Comparison of ENCODE assay signal across 28 cellular contexts in genomic region chr11:31441296-31441695, GRCh38.
"Had no signal": no experiment of that assay in that cellular context is flagged by ENCODE, and none has a peak within 500 bp of the region (broad histone marks: within the 10 kb centered on the region; RNA-seq: fewer than 3 reads in every experiment).

No MANE protein-coding gene starts in this region.

- H3K36me3 ChIP-seq: colonic mucosa, gastroesophageal sphincter, heart left ventricle, left lung, sigmoid colon, stomach, tibial artery had no signal

- H3K4me3 ChIP-seq: colonic mucosa, gastroesophageal sphincter, heart left ventricle, hepatocyte, left lung, mucosa of descending colon, psoas muscle, sigmoid colon, stomach, tibial artery had no signal

- H3K27ac ChIP-seq: colonic mucosa, epithelial cell of prostate, foreskin keratinocyte, gastroesophageal sphincter, heart left ventricle, hepatocyte, left lung, psoas muscle, sigmoid colon, stomach, tibial artery had no signal

- H3K4me1 ChIP-seq: colonic mucosa, foreskin keratinocyte, gastroesophageal sphincter, heart left ventricle, left lung, psoas muscle, sigmoid colon, stomach, tibial artery had no signal

- H3K4me3 Mint-ChIP-seq: dendritic cell treated with granulocyte-macrophage colony-stimulating factor and Interleukin-4, amounts not matched to agents 40 ng/mL and 50 ng/mL, for 4 days; endodermal cell; mesothelial cell of epicardium; naive B cell; natural killer cell treated with Interleukin-12 subunit alpha and Interleukin-12 subunit beta and Interleukin-15 and Interleukin-18, amount 100 ng/mL, for 72 hours; neural crest cell; stimulated activated effector memory CD8-positive, alpha-beta T cell treated with anti-CD3 and anti-CD28 coated beads, Interleukin-12 subunit alpha, Interleukin-12 subunit beta, amount 100 ng/mL, for 72 hours; type B pancreatic cell had no signal

- H3K27me3 ChIP-seq: colonic mucosa, foreskin keratinocyte, gastroesophageal sphincter, heart left ventricle, hepatocyte, left lung, sigmoid colon, stomach, tibial artery had no signal

- H3K9me3 ChIP-seq: colonic mucosa, gastroesophageal sphincter, left lung, mucosa of descending colon, psoas muscle, sigmoid colon, stomach, tibial artery had no signal

- H3K4me2 ChIP-seq: hepatocyte had no signal

- H3K9me3 Mint-ChIP-seq: dendritic cell treated with granulocyte-macrophage colony-stimulating factor and Interleukin-4, amounts not matched to agents 40 ng/mL and 50 ng/mL, for 4 days; endodermal cell; naive B cell; neural crest cell; stimulated activated effector memory CD8-positive, alpha-beta T cell treated with anti-CD3 and anti-CD28 coated beads, Interleukin-12 subunit alpha, Interleukin-12 subunit beta, amount 100 ng/mL, for 72 hours; type B pancreatic cell had no signal

- H3K27ac Mint-ChIP-seq: dendritic cell treated with granulocyte-macrophage colony-stimulating factor and Interleukin-4, amounts not matched to agents 40 ng/mL and 50 ng/mL, for 4 days; endodermal cell; mesothelial cell of epicardium; naive B cell; natural killer cell treated with Interleukin-12 subunit alpha and Interleukin-12 subunit beta and Interleukin-15 and Interleukin-18, amount 100 ng/mL, for 72 hours; stimulated activated effector memory CD8-positive, alpha-beta T cell treated with anti-CD3 and anti-CD28 coated beads, Interleukin-12 subunit alpha, Interleukin-12 subunit beta, amount 100 ng/mL, for 72 hours; type B pancreatic cell had no signal

- H3K4me1 Mint-ChIP-seq: mesothelial cell of epicardium; naive B cell; neural crest cell; stimulated activated effector memory CD8-positive, alpha-beta T cell treated with anti-CD3 and anti-CD28 coated beads, Interleukin-12 subunit alpha, Interleukin-12 subunit beta, amount 100 ng/mL, for 72 hours had no signal

- H3K36me3 Mint-ChIP-seq: stimulated activated effector memory CD8-positive, alpha-beta T cell treated with anti-CD3 and anti-CD28 coated beads, Interleukin-12 subunit alpha, Interleukin-12 subunit beta, amount 100 ng/mL, for 72 hours had no signal

- DNase-seq: colonic mucosa; effector CD8-positive, alpha-beta T cell; endodermal cell; foreskin keratinocyte; heart left ventricle; left cardiac atrium; left lung; mesenchymal stem cell; mucosa of descending colon; naive B cell; psoas muscle; right cardiac atrium; sigmoid colon; stimulated activated CD4-positive, alpha-beta T cell treated with anti-CD3 and anti-CD28 coated beads, Interleukin-2, amount 100 ng/mL, for 24 hours; stimulated activated CD4-positive, alpha-beta T cell treated with anti-CD3 and anti-CD28 coated beads, Interleukin-4, amount 100 ng/mL, for 24 hours; stimulated activated naive CD4-positive, alpha-beta T cell treated with Interleukin-2 at 50 U/mL for 16 hours; stomach; tibial artery had no signal

- H3K79me2 ChIP-seq: hepatocyte had no signal

- H3K27me3 Mint-ChIP-seq: dendritic cell treated with granulocyte-macrophage colony-stimulating factor and Interleukin-4, amounts not matched to agents 40 ng/mL and 50 ng/mL, for 4 days; naive B cell; natural killer cell treated with Interleukin-12 subunit alpha and Interleukin-12 subunit beta and Interleukin-15 and Interleukin-18, amount 100 ng/mL, for 72 hours; type B pancreatic cell had no signal

- H2AFZ ChIP-seq: hepatocyte had no signal

- ATAC-seq: esophagus mucosa; foreskin keratinocyte; gastroesophageal sphincter; heart left ventricle; left cardiac atrium; left lung; mucosa of descending colon; natural killer cell treated with Interleukin-12 subunit alpha and Interleukin-12 subunit beta and Interleukin-15 and Interleukin-18, amount 100 ng/mL, for 72 hours; psoas muscle; right cardiac atrium; stimulated activated effector memory CD8-positive, alpha-beta T cell treated with anti-CD3 and anti-CD28 coated beads, Interleukin-12 subunit alpha, Interleukin-12 subunit beta, amount 100 ng/mL, for 72 hours had no signal
